In genomic region chr9:127826253-127826913, GRCh38 we compare ENCODE assay signal across 14 cellular contexts. TPM values are rescaled to one million over a fixed set of nuclear protein-coding genes. Genes with fewer than 3 reads are reported as not detected.
A peak's percentile ranks its signal among the peaks of the same experiment; 100 is the strongest.
DNase-seq lines count a peak whose midpoint lies in the region; ATAC-seq and TF ChIP-seq lines count a peak whose summit lies in the region.
"Had no signal": no experiment of that assay in that cellular context is flagged by ENCODE, and none has a peak within 500 bp of the region (broad histone marks: within the 10 kb centered on the region; RNA-seq: fewer than 3 reads in every experiment).

No MANE protein-coding gene starts in this region.

- no peak overlapping the region for H3K4me3 ChIP-seq in BLaER1 treated with 17β-estradiol and CSF1 and Interleukin-3, amounts not matched to agents 10 nM and 100 nM
- H3K4me3 ChIP-seq: SJSA1 had no signal

- peaks cover 60 to 98% (median 82%) of the 10 kb centered on the region in 11 experiments for H3K36me3 ChIP-seq in BLaER1 treated with 17β-estradiol and CSF1 and Interleukin-3, amounts not matched to agents 10 nM and 100 nM

- DNase-seq in activated CD8-positive, alpha-beta T cell treated with anti-CD3 and anti-CD28 coated beads for 36 hours: no peak
- DNase-seq in SIG-M5 treated with dmso at 0.1 percent for 504 hours (lab: John Stamatoyannopoulos, UW; ENCODE audit: unreplicated experiment) (no peak), WTC11 (ENCODE audit: low spot score) (no peak)
- DNase-seq: activated CD4-positive, alpha-beta T cell treated with anti-CD3 and anti-CD28 coated beads, Interleukin-2, amount 10 ng/mL, durations not matched to agents 24 days and 14 days; activated T-cell treated with anti-CD3 and anti-CD28 coated beads for 4 hours; esophagus squamous epithelium; NCI-H1436 treated with DMSO at 0.1 percent for 48 hours; stimulated activated CD4-positive, alpha-beta T cell treated with anti-CD3 and anti-CD28 coated beads, Interleukin-4, amount 100 ng/mL, for 24 hours had no signal

- intact Hi-C loops in activated CD8-positive, alpha-beta T cell treated with anti-CD3 and anti-CD28 coated beads for 36 hours (cut with micrococcal nuclease): no loop called here

- no peaks in the 10 kb centered on the region for H3K27me3 Mint-ChIP-seq in activated CD8-positive, alpha-beta T cell treated with anti-CD3 and anti-CD28 coated beads for 36 hours
- H3K27me3 Mint-ChIP-seq in nephron (ENCODE audit: low read depth) (peaks cover 3% of the 10 kb centered on the region), WTC11 (ENCODE audit: low read depth) (peaks cover 23% of the 10 kb centered on the region)
- H3K27me3 Mint-ChIP-seq: activated CD4-positive, alpha-beta T cell treated with anti-CD3 and anti-CD28 coated beads, Interleukin-2, amount 10 ng/mL, durations not matched to agents 24 days and 14 days had no signal

- peak overlapping the region; percentile 30 for H3K27ac Mint-ChIP-seq in activated CD8-positive, alpha-beta T cell treated with anti-CD3 and anti-CD28 coated beads for 36 hours
- H3K27ac Mint-ChIP-seq in nephron (peak overlapping the region; percentile 89 to 98 (median 95)), WTC11 (no peak overlapping the region)
- H3K27ac Mint-ChIP-seq: activated naive CD4-positive, alpha-beta T cell treated with anti-CD3 and anti-CD28 coated beads, Interleukin-2, amount 50 U/mL, for 72 hours had no signal

- H3K4me2 ChIP-seq in BLaER1 treated with 17β-estradiol and CSF1 and Interleukin-3, amounts not matched to agents 10 nM and 100 nM: peak overlapping the region in 9 of 11 experiments; percentile 4 to 64 (median 39); a peak in 15 of 22 replicates

- ATAC-seq in activated CD8-positive, alpha-beta T cell treated with anti-CD3 and anti-CD28 coated beads for 36 hours: no peak
- ATAC-seq in HG02981 (IDR thresholded peaks at IDR 0.05; ENCODE audit: unreplicated experiment) (no peak), WTC11 (no peak)
- ATAC-seq: activated naive CD4-positive, alpha-beta T cell treated with anti-CD3 and anti-CD28 coated beads, Interleukin-2, amount 50 U/mL, for 72 hours had no signal

- CTCF ChIA-PET in activated CD8-positive, alpha-beta T cell treated with anti-CD3 and anti-CD28 coated beads for 36 hours (lab: Charles Lee): interaction anchor here (1.2 kb wide), 1 partner anchor 44 kb away, joined by 6 read pairs; no protein-coding TSS in a partner anchor
- CTCF ChIA-PET in WTC11 (lab: Charles Lee): interaction anchor here (0.9 to 6.6 kb wide), 12 partner anchors 10 to 77 kb away, joined by 3 to 115 read pairs (median 4); no protein-coding TSS in a partner anchor

- H3K27ac ChIP-seq in BLaER1 treated with 17β-estradiol and CSF1 and Interleukin-3, amounts not matched to agents 10 nM and 100 nM: no peak overlapping the region
- H3K27ac ChIP-seq: SJSA1 had no signal

- peaks cover 0 to 54% (median 14%) of the 10 kb centered on the region in 11 experiments; a peak in 10 of 22 replicates for H4K20me1 ChIP-seq in BLaER1 treated with 17β-estradiol and CSF1 and Interleukin-3, amounts not matched to agents 10 nM and 100 nM

- H3K36me3 Mint-ChIP-seq in activated CD8-positive, alpha-beta T cell treated with anti-CD3 and anti-CD28 coated beads for 36 hours (ENCODE audit: low read depth): peaks cover 4% of the 10 kb centered on the region
- H3K36me3 Mint-ChIP-seq in nephron (ENCODE audit: low read depth) (no peaks in the 10 kb centered on the region), WTC11 (peaks cover 4% of the 10 kb centered on the region; the same call in 1 of the 2 replicates)
- H3K36me3 Mint-ChIP-seq: activated naive CD4-positive, alpha-beta T cell treated with anti-CD3 and anti-CD28 coated beads, Interleukin-2, amount 50 U/mL, for 72 hours had no signal

- no peaks in the 10 kb centered on the region for H3K27me3 ChIP-seq in BLaER1 treated with 17β-estradiol and CSF1 and Interleukin-3, amounts not matched to agents 10 nM and 100 nM
- H3K27me3 ChIP-seq: SJSA1 had no signal

- H3K9me3 Mint-ChIP-seq in activated CD8-positive, alpha-beta T cell treated with anti-CD3 and anti-CD28 coated beads for 36 hours: no peaks in the 10 kb centered on the region
- H3K9me3 Mint-ChIP-seq in nephron: no peaks in the 10 kb centered on the region
- H3K9me3 Mint-ChIP-seq in WTC11: no peaks in the 10 kb centered on the region
- H3K9me3 Mint-ChIP-seq: activated CD4-positive, alpha-beta T cell treated with anti-CD3 and anti-CD28 coated beads, Interleukin-2, amount 10 ng/mL, durations not matched to agents 24 days and 14 days; activated naive CD4-positive, alpha-beta T cell treated with anti-CD3 and anti-CD28 coated beads, Interleukin-2, amount 50 U/mL, for 72 hours had no signal

- H3K4me3 Mint-ChIP-seq in activated CD8-positive, alpha-beta T cell treated with anti-CD3 and anti-CD28 coated beads for 36 hours: no peak overlapping the region
- H3K4me3 Mint-ChIP-seq in nephron (peak overlapping the region in 2 of 3 experiments; percentile 53 to 60), WTC11 (no peak overlapping the region)
- H3K4me3 Mint-ChIP-seq: activated CD4-positive, alpha-beta T cell treated with anti-CD3 and anti-CD28 coated beads, Interleukin-2, amount 10 ng/mL, durations not matched to agents 24 days and 14 days had no signal

- H3K4me1 ChIP-seq in BLaER1 treated with 17β-estradiol and CSF1 and Interleukin-3, amounts not matched to agents 10 nM and 100 nM: peaks cover 21 to 66% (median 56%) of the 10 kb centered on the region in 10 experiments
- H3K4me1 ChIP-seq: SJSA1 had no signal

- POLR2A ChIA-PET in activated CD8-positive, alpha-beta T cell treated with anti-CD3 and anti-CD28 coated beads for 36 hours (lab: Charles Lee): interaction anchor here (0.6 to 1.6 kb wide), 2 partner anchors 10 to 13 kb away, joined by 4 to 6 read pairs; no protein-coding TSS in a partner anchor
- POLR2A ChIA-PET in WTC11 (lab: Charles Lee): no interaction called here

- H3K9ac ChIP-seq in BLaER1 treated with 17β-estradiol and CSF1 and Interleukin-3, amounts not matched to agents 10 nM and 100 nM: peak overlapping the region in 4 of 11 experiments; percentile 3 to 17 (median 15); a peak in 5 of 22 replicates

- H3K4me1 Mint-ChIP-seq in activated CD8-positive, alpha-beta T cell treated with anti-CD3 and anti-CD28 coated beads for 36 hours (ENCODE audit: low read depth): no peaks in the 10 kb centered on the region
- H3K4me1 Mint-ChIP-seq in nephron (peaks cover 47% of the 10 kb centered on the region), WTC11 (peaks cover 33% of the 10 kb centered on the region)
- H3K4me1 Mint-ChIP-seq: activated CD4-positive, alpha-beta T cell treated with anti-CD3 and anti-CD28 coated beads, Interleukin-2, amount 10 ng/mL, durations not matched to agents 24 days and 14 days had no signal

- no peaks in the 10 kb centered on the region for H3K9me3 ChIP-seq in BLaER1 treated with 17β-estradiol and CSF1 and Interleukin-3, amounts not matched to agents 10 nM and 100 nM (replicated peaks in 1 of 11)
- H3K9me3 ChIP-seq: esophagus squamous epithelium, SJSA1 had no signal

- TF ChIP-seq CTCF in activated CD8-positive, alpha-beta T cell treated with anti-CD3 and anti-CD28 coated beads for 36 hours (IDR thresholded peaks at IDR 0.05): no peak
- TF ChIP-seq CTCF in nephron (IDR thresholded peaks at IDR 0.05; ENCODE audit: unreplicated experiment in 3 of 3) (no peak), WTC11 (IDR thresholded peaks at IDR 0.05) (no peak)

TF ChIP-seq in WTC11, 78 proteins besides CTCF, POLR2A, EP300 and RAD21:
- TF ChIP-seq NFYB (CRISPR knock-in tag; conservative IDR thresholded peaks at IDR 0.05; ENCODE audit: low read depth): no peak

RNA-seq across cellular contexts. Expression of gene FPGS, which starts 23.7 kb away (rescaled TPM):
- total RNA-seq in activated CD8-positive, alpha-beta T cell treated with anti-CD3 and anti-CD28 coated beads for 36 hours: 10 to 100 TPM; 79.8 to 80.4 TPM
- total RNA-seq in WTC11 (2021): 67.7 to 81.7 TPM (median 69.3 TPM) in 3 replicates

RNA-seq across cellular contexts. Expression of gene ENG, which starts 28.1 kb away (rescaled TPM):
- total RNA-seq in activated CD8-positive, alpha-beta T cell treated with anti-CD3 and anti-CD28 coated beads for 36 hours: 10 to 100 TPM; 14.2 to 15.0 TPM
- 3.7 to 4.4 TPM (median 4.2 TPM) in 3 replicates for total RNA-seq in WTC11 (2021)

RNA-seq across cellular contexts. Expression of gene CDK9, which starts 40.5 kb away (rescaled TPM):
- 10 to 100 TPM; 86.2 to 91.6 TPM for total RNA-seq in activated CD8-positive, alpha-beta T cell treated with anti-CD3 and anti-CD28 coated beads for 36 hours
- total RNA-seq in WTC11 (2021): 106 to 111 TPM (median 107 TPM) in 3 replicates

RNA-seq across cellular contexts. Expression of gene SH2D3C, which starts 47.9 kb away (rescaled TPM):
- 10 to 100 TPM; 29.9 to 30.3 TPM for total RNA-seq in activated CD8-positive, alpha-beta T cell treated with anti-CD3 and anti-CD28 coated beads for 36 hours
- 3.3 to 5.4 TPM (median 3.4 TPM) in 3 replicates for total RNA-seq in WTC11 (2021)
- total RNA-seq: LHCN-M2, SJSA1 had no signal

RNA-seq across cellular contexts. Expression of gene AK1, which starts 51.1 kb away (rescaled TPM):
- total RNA-seq in activated CD8-positive, alpha-beta T cell treated with anti-CD3 and anti-CD28 coated beads for 36 hours: 10 to 100 TPM; 12.1 to 14.8 TPM
- total RNA-seq in WTC11 (2021): 27.5 to 34.9 TPM (median 34.4 TPM) in 3 replicates

Comparison
In these comparisons a context has a peak if more than half of its experiments do, and no peak if none do; other contexts are left out.
1. H3K4me3 Mint-ChIP-seq: peak in nephron (2 of 3); none in activated CD8-positive, alpha-beta T cell treated with anti-CD3 and anti-CD28 coated beads for 36 hours (single experiment) and WTC11 (single experiment).